Comparison of ENCODE assay signal across 8 cellular contexts in genomic region chr17:21126645-21127507, GRCh38. TPM values are rescaled to one million over a fixed set of nuclear protein-coding genes. Genes with fewer than 3 reads are reported as not detected.
DNase-seq lines count a peak whose midpoint lies in the region; ATAC-seq and TF ChIP-seq lines count a peak whose summit lies in the region.

DHRS7B (plus strand) TSS chr17:21126964; CDS start chr17:21126972, 8 bp downstream.

- H3K9me3 ChIP-seq in PC-9 (ENCODE audit: insufficient read depth, low read depth): no peaks in the 10 kb centered on the region
- H3K9me3 ChIP-seq in mucosa of stomach (ENCODE audit: control insufficient read depth, low read length): no peaks in the 10 kb centered on the region

- peak within 1 kb of the TSS; percentile 85 for H3K4me2 ChIP-seq in PC-9

- TF ChIP-seq EP300 in Ishikawa (IDR thresholded peaks at IDR 0.05; ENCODE audit: borderline replicate concordance): no peak

- peak within 1 kb of the TSS; percentile 94 for H2AFZ ChIP-seq in PC-9

- H4K20me1 ChIP-seq in PC-9 (ENCODE audit: insufficient read depth): no peaks in the 10 kb centered on the region

- peak within 1 kb of the TSS; percentile 57 for H3K27ac ChIP-seq in PC-9

- peak; percentile 91 for ATAC-seq in GM21576 (IDR thresholded peaks at IDR 0.05; ENCODE audit: unreplicated experiment)

- peak; percentile 86 for TF ChIP-seq POLR2A in erythroblast (IDR thresholded peaks at IDR 0.05; ENCODE audit: low read length)

- TF ChIP-seq CTCF in PC-9 (conservative IDR thresholded peaks at IDR 0.05): no peak

- 0 out of 2 replicates have a peak, but pooled peaks cover 6% of the 10 kb centered on the region for H3F3A ChIP-seq in PC-9 (ENCODE audit: insufficient read depth, low read depth)

- no peaks in the 10 kb centered on the region for H3K27me3 Mint-ChIP-seq in activated T-cell treated with anti-CD3 and anti-CD28 coated beads, Interleukin-2, amount 50 U/mL, for 24 hours

- peak within 1 kb of the TSS; percentile 80 for H3K9ac ChIP-seq in mucosa of stomach (ENCODE audit: low read length)

- H3K4me1 ChIP-seq in PC-9 (replicated peaks; ENCODE audit: insufficient read depth) (peaks cover 12% of the 10 kb centered on the region), mucosa of stomach (ENCODE audit: control insufficient read depth, insufficient read depth, low read length) (peaks cover 7% of the 10 kb centered on the region)

- H3K9me3 Mint-ChIP-seq in activated T-cell treated with anti-CD3 and anti-CD28 coated beads, Interleukin-2, amount 50 U/mL, for 24 hours: no peaks in the 10 kb centered on the region

- H3K4me1 Mint-ChIP-seq in activated T-cell treated with anti-CD3 and anti-CD28 coated beads, Interleukin-2, amount 50 U/mL, for 24 hours (ENCODE audit: low read depth): peaks cover 35% of the 10 kb centered on the region

- BruUV-seq in PC-9 (replicated peaks; lab: Mats Ljungman, UMichigan): TSS peak; percentile 85

- peak within 1 kb of the TSS; percentile 99 for H3K27ac Mint-ChIP-seq in activated T-cell treated with anti-CD3 and anti-CD28 coated beads, Interleukin-2, amount 50 U/mL, for 24 hours

- H3K27me3 ChIP-seq in PC-9 (ENCODE audit: insufficient read depth, low read depth) (no peaks in the 10 kb centered on the region), mucosa of stomach (ENCODE audit: control insufficient read depth, insufficient read depth, low read length) (peaks cover 11% of the 10 kb centered on the region)

- CTCF ChIA-PET in PC-9 (lab: Charles Lee): no interaction called here

- intact Hi-C loops in PC-9 (cut with micrococcal nuclease; ENCODE audit: unreplicated experiment): loop anchor here (1.0 to 5.0 kb wide), 3 partner anchors 84 to 160 kb away; partner anchors contain the start of genes TMEM11 and USP22

- no peaks in the 10 kb centered on the region for H3K9me2 ChIP-seq in PC-9 (ENCODE audit: insufficient read depth)

- H3K36me3 ChIP-seq in PC-9 (ENCODE audit: low read depth): no peaks in the 10 kb centered on the region
- H3K36me3 ChIP-seq in mucosa of stomach (ENCODE audit: control insufficient read depth, insufficient read depth, low read length): no peaks in the 10 kb centered on the region

- no peak for TF ChIP-seq RAD21 in Ishikawa (IDR thresholded peaks at IDR 0.05; ENCODE audit: low read depth)

- H3K4me3 ChIP-seq in PC-9 (peak within 1 kb of the TSS; percentile 93), mucosa of stomach (ENCODE audit: low read length) (peak within 1 kb of the TSS; percentile 56)

- DNase-seq in DMS153 (lab: John Stamatoyannopoulos, UW) (peak; percentile 78), PC-9 (peak; percentile 92 to 97), erythroblast (lab: John Stamatoyannopoulos, UW) (peak; percentile 95 to 98)
- peak; percentile 98 for DNase-seq in activated T-cell treated with anti-CD3 and anti-CD28 coated beads, Interleukin-2, amount 50 U/mL, for 24 hours
- DNase-seq in stimulated activated CD8-positive, alpha-beta memory T cell treated with anti-CD3 and anti-CD28 coated beads, Interleukin-7, amount 100 ng/mL, for 1 hour (ENCODE audit: low read depth in 2 of 2): peak; percentile 94 to 95

- H3K4me3 Mint-ChIP-seq in activated T-cell treated with anti-CD3 and anti-CD28 coated beads, Interleukin-2, amount 50 U/mL, for 24 hours: peak within 1 kb of the TSS; percentile 98

- POLR2A ChIA-PET in PC-9 (lab: Charles Lee; ENCODE audit: unreplicated experiment): interaction anchor here (0.6 to 0.8 kb wide), 2 partner anchors 159 to 268 kb away, joined by 4 to 7 read pairs; no protein-coding TSS in a partner anchor

- peaks cover 15% of the 10 kb centered on the region for H3K79me2 ChIP-seq in PC-9 (ENCODE audit: low read depth)

- H3K36me3 Mint-ChIP-seq in activated T-cell treated with anti-CD3 and anti-CD28 coated beads, Interleukin-2, amount 50 U/mL, for 24 hours (ENCODE audit: low read depth): peaks cover 14% of the 10 kb centered on the region

TF ChIP-seq in Ishikawa, 13 proteins besides CTCF, POLR2A, EP300 and RAD21:
- TF ChIP-seq YY1 (IDR thresholded peaks at IDR 0.05; ENCODE audit: low read depth) (peak; percentile 56; the same call in 1 of the 2 replicates), MAX (IDR thresholded peaks at IDR 0.05) (peak; percentile 60), ZBTB7A (IDR thresholded peaks at IDR 0.05; ENCODE audit: low read depth) (no peak), TEAD4 (IDR thresholded peaks at IDR 0.05) (peak; percentile 55), EGR1 (IDR thresholded peaks at IDR 0.05) (no peak), CREB1 (IDR thresholded peaks at IDR 0.05; ENCODE audit: low read depth) (peak; percentile 70), TAF1 (IDR thresholded peaks at IDR 0.05; ENCODE audit: low read depth) (peak; percentile 73), REST (IDR thresholded peaks at IDR 0.05; ENCODE audit: low read depth) (no peak)

RNA-seq across cellular contexts. Expression of gene DHRS7B, which starts in this region (rescaled TPM):
- total RNA-seq in PC-9 (2021): 27.9 and 30.1 TPM in 2 replicates

Comparison
In these comparisons a context has a peak if more than half of its experiments do, and no peak if none do; other contexts are left out.
1. Peak in every context shown above with its lines: DNase-seq, ATAC-seq, H3K4me3 ChIP-seq and H3K27ac ChIP-seq.